ENCODE assay signal across 8 cellular contexts in genomic region chr1:153670859-153671622, GRCh38. TPM values are rescaled to one million over a fixed set of nuclear protein-coding genes. Genes with fewer than 3 reads are reported as not detected.
A peak's percentile ranks its signal among the peaks of the same experiment; 100 is the strongest.
DNase-seq lines count a peak whose midpoint lies in the region; ATAC-seq and TF ChIP-seq lines count a peak whose summit lies in the region.

TSS of gene ILF2 (minus strand) at chr1:153670993. CDS start at chr1:153670922, 71 bp downstream.

- H3K4me2 ChIP-seq in DOHH2 (ENCODE audit: low read length) = peak within 1 kb of the TSS; percentile 93

- H3K4me3 ChIP-seq in DOHH2 (ENCODE audit: low read length) (peak within 1 kb of the TSS; percentile 91), Peyer's patch (peak within 1 kb of the TSS; percentile 67 to 77 (median 68))

- H3K9me2 ChIP-seq in DOHH2 (replicated peaks; ENCODE audit: control insufficient read depth, low read length) = no peaks in the 10 kb centered on the region

- H3K4me1 ChIP-seq in DOHH2 (ENCODE audit: control insufficient read depth, low read length) = peaks cover 21% of the 10 kb centered on the region
- peaks cover 0 to 18% (median 2%) of the 10 kb centered on the region in 4 donors for H3K4me1 ChIP-seq in Peyer's patch

- no peaks in the 10 kb centered on the region for H3K27me3 Mint-ChIP-seq in activated T-cell treated with anti-CD3 and anti-CD28 coated beads, Interleukin-2, amount 50 U/mL, for 72 hours (ENCODE audit: low read depth)
- H3K27me3 Mint-ChIP-seq in naive B cell = peaks cover 0 to under 1% (median 0%) of the 10 kb centered on the region in 3 donors
- H3K27me3 Mint-ChIP-seq in stimulated activated memory B cell treated with anti-CD40 and anti-IgM and Interleukin-4, amounts not matched to agents 10 μg/mL and 1 μg/mL and 100 μg/mL, for 72 hours = peaks cover 1% of the 10 kb centered on the region

- peak; percentile 95 to 99 (median 97) for DNase-seq in Peyer's patch
- peak; percentile 94 to 97 for DNase-seq in activated T-cell treated with anti-CD3 and anti-CD28 coated beads, Interleukin-2, amount 50 U/mL, for 72 hours
- peak; percentile 100 for DNase-seq in fibroblast of gingiva (ENCODE audit: low read depth)
- DNase-seq in naive B cell = peak; percentile 97

- no peak within 1 kb of the TSS for H3K4me3 Mint-ChIP-seq in activated T-cell treated with anti-CD3 and anti-CD28 coated beads, Interleukin-2, amount 50 U/mL, for 72 hours
- H3K4me3 Mint-ChIP-seq in naive B cell = no peak within 1 kb of the TSS
- H3K4me3 Mint-ChIP-seq in stimulated activated memory B cell treated with anti-CD40 and anti-IgM and Interleukin-4, amounts not matched to agents 10 μg/mL and 1 μg/mL and 100 μg/mL, for 72 hours = no peak within 1 kb of the TSS

- TF ChIP-seq POLR2A in Peyer's patch (IDR thresholded peaks at IDR 0.05) = peak; percentile 74 to 88

- peaks cover 19 to 37% of the 10 kb centered on the region in 2 donors for H3K36me3 Mint-ChIP-seq in activated T-cell treated with anti-CD3 and anti-CD28 coated beads, Interleukin-2, amount 50 U/mL, for 72 hours (ENCODE audit: insufficient read depth in 2 of 2)
- H3K36me3 Mint-ChIP-seq in naive B cell = no peaks in the 10 kb centered on the region
- H3K36me3 Mint-ChIP-seq in stimulated activated memory B cell treated with anti-CD40 and anti-IgM and Interleukin-4, amounts not matched to agents 10 μg/mL and 1 μg/mL and 100 μg/mL, for 72 hours = peaks cover 41% of the 10 kb centered on the region

- ATAC-seq in GM21786 (IDR thresholded peaks at IDR 0.05; ENCODE audit: unreplicated experiment) = peak; percentile 93
- ATAC-seq in activated T-cell treated with anti-CD3 and anti-CD28 coated beads, Interleukin-2, amount 50 U/mL, for 72 hours (replicated peaks in 1 of 2) = peak; percentile 91 to 94
- ATAC-seq in naive B cell (ENCODE audit: low read depth in 2 of 2) = peak; percentile 88 to 89
- ATAC-seq in stimulated activated memory B cell treated with anti-CD40 and anti-IgM and Interleukin-4, amounts not matched to agents 10 μg/mL and 1 μg/mL and 100 μg/mL, for 72 hours = peak; percentile 99

- H3F3A ChIP-seq in DOHH2 (ENCODE audit: control insufficient read depth, insufficient read depth) = peaks cover 12% of the 10 kb centered on the region

- H3K27ac ChIP-seq in DOHH2 (ENCODE audit: low read depth, low read length) (peak within 1 kb of the TSS; percentile 55), KOPT-K1 (ENCODE audit: low read depth, low read length, poor library complexity, severe bottlenecking) (peak within 1 kb of the TSS; percentile 91), Peyer's patch (peak within 1 kb of the TSS; percentile 83 to 92 (median 88))

- TF ChIP-seq CTCF in DOHH2 (IDR thresholded peaks at IDR 0.05; ENCODE audit: low read depth, low read length, poor library complexity, severe bottlenecking) = peak; percentile 50
- peak in 3 of 6 experiments; percentile 9 to 29 (median 16) for TF ChIP-seq CTCF in Peyer's patch (IDR thresholded peaks at IDR 0.05)

- H3K27me3 ChIP-seq in DOHH2 (ENCODE audit: control insufficient read depth, low read length) (no peaks in the 10 kb centered on the region), Peyer's patch (no peaks in the 10 kb centered on the region)

- peaks cover 37% of the 10 kb centered on the region for H3K79me2 ChIP-seq in DOHH2 (ENCODE audit: control insufficient read depth, low read length)

- H4K20me1 ChIP-seq in DOHH2 (ENCODE audit: control insufficient read depth, insufficient read depth, low read depth, low read length) = no peaks in the 10 kb centered on the region

- peaks cover 12% of the 10 kb centered on the region for H3K4me1 Mint-ChIP-seq in activated T-cell treated with anti-CD3 and anti-CD28 coated beads, Interleukin-2, amount 50 U/mL, for 72 hours (ENCODE audit: low read depth)
- H3K4me1 Mint-ChIP-seq in naive B cell = peaks cover 4 to 18% (median 5%) of the 10 kb centered on the region in 3 donors
- H3K4me1 Mint-ChIP-seq in stimulated activated memory B cell treated with anti-CD40 and anti-IgM and Interleukin-4, amounts not matched to agents 10 μg/mL and 1 μg/mL and 100 μg/mL, for 72 hours = peaks cover 12% of the 10 kb centered on the region

- peaks cover 47% of the 10 kb centered on the region for H3K36me3 ChIP-seq in DOHH2 (ENCODE audit: control insufficient read depth, low read length)
- peaks cover 40% of the 10 kb centered on the region for H3K36me3 ChIP-seq in KOPT-K1 (ENCODE audit: insufficient read depth, low read length)
- H3K36me3 ChIP-seq in Peyer's patch = peaks cover 0 to 30% (median 3%) of the 10 kb centered on the region in 3 donors

- H3K9me3 ChIP-seq in DOHH2 (ENCODE audit: control insufficient read depth, insufficient read depth, low read length) (no peaks in the 10 kb centered on the region), KOPT-K1 (ENCODE audit: insufficient read depth, low read length, poor library complexity, severe bottlenecking) (no peaks in the 10 kb centered on the region), Peyer's patch (no peaks in the 10 kb centered on the region)

- H3K9me3 Mint-ChIP-seq in activated T-cell treated with anti-CD3 and anti-CD28 coated beads, Interleukin-2, amount 50 U/mL, for 72 hours = no peaks in the 10 kb centered on the region
- no peaks in the 10 kb centered on the region for H3K9me3 Mint-ChIP-seq in naive B cell
- H3K9me3 Mint-ChIP-seq in stimulated activated memory B cell treated with anti-CD40 and anti-IgM and Interleukin-4, amounts not matched to agents 10 μg/mL and 1 μg/mL and 100 μg/mL, for 72 hours = no peaks in the 10 kb centered on the region

- H3K27ac Mint-ChIP-seq in activated T-cell treated with anti-CD3 and anti-CD28 coated beads, Interleukin-2, amount 50 U/mL, for 72 hours = peak within 1 kb of the TSS; percentile 86
- peak within 1 kb of the TSS in 1 of 6 donors; percentile 32 for H3K27ac Mint-ChIP-seq in naive B cell
- H3K27ac Mint-ChIP-seq in stimulated activated memory B cell treated with anti-CD40 and anti-IgM and Interleukin-4, amounts not matched to agents 10 μg/mL and 1 μg/mL and 100 μg/mL, for 72 hours = no peak within 1 kb of the TSS

RNA-seq across cellular contexts. Expression of gene ILF2, which starts in this region (rescaled TPM):
- total RNA-seq in Peyer's patch = 10 to 100 TPM; 31.4 to 67.7 (median 47.2) TPM
- 100 to 1,000 TPM; 245 to 312 TPM for total RNA-seq in activated T-cell treated with anti-CD3 and anti-CD28 coated beads, Interleukin-2, amount 50 U/mL, for 72 hours
- polyA plus RNA-seq in naive B cell (ENCODE audit: low read depth in 6 of 6) = 100 to 1,000 TPM; 124 to 202 (median 134) TPM

Comparison
In these comparisons a context has a peak if more than half of its experiments do, and no peak if none do; other contexts are left out.
1. Peak in every context shown above with its lines: DNase-seq, ATAC-seq, H3K4me3 ChIP-seq and H3K27ac ChIP-seq.